1 cellular context compared by ENCODE assay signal in the genomic region with DNA sequence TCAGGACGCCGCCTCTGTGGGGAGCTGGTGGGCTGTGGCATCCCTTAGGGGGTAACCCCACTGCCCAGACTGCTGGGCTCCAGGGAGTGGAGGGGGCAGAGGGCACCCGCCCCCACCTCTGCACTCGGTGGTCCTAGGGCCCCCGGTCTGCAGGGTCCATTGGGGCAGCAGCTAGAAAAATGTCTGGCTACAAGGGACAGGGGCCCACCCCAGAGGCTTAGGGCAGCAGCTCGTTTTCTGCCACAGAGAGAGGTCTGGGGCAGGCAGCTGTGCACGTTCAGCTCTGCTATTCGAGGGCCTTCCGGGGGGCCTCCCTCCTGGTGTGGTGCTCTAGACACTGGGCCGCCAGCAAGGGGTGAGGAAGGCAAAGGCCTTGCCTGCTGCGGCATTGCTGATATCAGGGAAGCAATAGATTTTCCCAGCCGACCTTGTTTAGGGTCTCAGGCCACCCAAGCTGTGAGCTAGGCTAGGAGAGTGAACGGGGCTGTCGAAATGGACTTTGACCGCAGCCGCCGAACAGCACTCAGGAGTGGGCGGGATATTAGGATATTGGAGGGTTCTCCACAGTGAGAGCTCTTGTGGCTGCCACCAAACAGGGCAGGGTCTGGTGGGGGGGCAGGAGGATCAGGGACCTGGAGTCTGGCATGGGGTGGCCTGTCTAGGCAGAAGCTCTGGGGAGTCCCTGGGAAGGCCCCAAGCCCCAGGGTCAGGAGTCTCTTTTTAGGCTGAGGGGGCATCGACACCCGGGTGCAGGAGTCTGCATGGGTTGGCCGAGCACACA.
TF ChIP-seq lines count a peak whose summit lies in the region.

No MANE protein-coding gene starts in this region.

TF ChIP-seq in H1, 55 proteins besides CTCF, POLR2A, EP300 and RAD21 (continued from another document):
- TF ChIP-seq CEBPB (IDR thresholded peaks at IDR 0.05; ENCODE audit: low read depth, low read length), result no peak
- no peak for TF ChIP-seq NANOG (IDR thresholded peaks at IDR 0.05; ENCODE audit: insufficient read depth, low read depth, low read length, poor library complexity, severe bottlenecking)
- TF ChIP-seq RBBP5 (IDR thresholded peaks at IDR 0.05; ENCODE audit: borderline replicate concordance, low read depth, low read length), result no peak
- TF ChIP-seq RFX5 (IDR thresholded peaks at IDR 0.05; ENCODE audit: borderline replicate concordance, low read depth, low read length), result no peak
- TF ChIP-seq, protein P1, sequence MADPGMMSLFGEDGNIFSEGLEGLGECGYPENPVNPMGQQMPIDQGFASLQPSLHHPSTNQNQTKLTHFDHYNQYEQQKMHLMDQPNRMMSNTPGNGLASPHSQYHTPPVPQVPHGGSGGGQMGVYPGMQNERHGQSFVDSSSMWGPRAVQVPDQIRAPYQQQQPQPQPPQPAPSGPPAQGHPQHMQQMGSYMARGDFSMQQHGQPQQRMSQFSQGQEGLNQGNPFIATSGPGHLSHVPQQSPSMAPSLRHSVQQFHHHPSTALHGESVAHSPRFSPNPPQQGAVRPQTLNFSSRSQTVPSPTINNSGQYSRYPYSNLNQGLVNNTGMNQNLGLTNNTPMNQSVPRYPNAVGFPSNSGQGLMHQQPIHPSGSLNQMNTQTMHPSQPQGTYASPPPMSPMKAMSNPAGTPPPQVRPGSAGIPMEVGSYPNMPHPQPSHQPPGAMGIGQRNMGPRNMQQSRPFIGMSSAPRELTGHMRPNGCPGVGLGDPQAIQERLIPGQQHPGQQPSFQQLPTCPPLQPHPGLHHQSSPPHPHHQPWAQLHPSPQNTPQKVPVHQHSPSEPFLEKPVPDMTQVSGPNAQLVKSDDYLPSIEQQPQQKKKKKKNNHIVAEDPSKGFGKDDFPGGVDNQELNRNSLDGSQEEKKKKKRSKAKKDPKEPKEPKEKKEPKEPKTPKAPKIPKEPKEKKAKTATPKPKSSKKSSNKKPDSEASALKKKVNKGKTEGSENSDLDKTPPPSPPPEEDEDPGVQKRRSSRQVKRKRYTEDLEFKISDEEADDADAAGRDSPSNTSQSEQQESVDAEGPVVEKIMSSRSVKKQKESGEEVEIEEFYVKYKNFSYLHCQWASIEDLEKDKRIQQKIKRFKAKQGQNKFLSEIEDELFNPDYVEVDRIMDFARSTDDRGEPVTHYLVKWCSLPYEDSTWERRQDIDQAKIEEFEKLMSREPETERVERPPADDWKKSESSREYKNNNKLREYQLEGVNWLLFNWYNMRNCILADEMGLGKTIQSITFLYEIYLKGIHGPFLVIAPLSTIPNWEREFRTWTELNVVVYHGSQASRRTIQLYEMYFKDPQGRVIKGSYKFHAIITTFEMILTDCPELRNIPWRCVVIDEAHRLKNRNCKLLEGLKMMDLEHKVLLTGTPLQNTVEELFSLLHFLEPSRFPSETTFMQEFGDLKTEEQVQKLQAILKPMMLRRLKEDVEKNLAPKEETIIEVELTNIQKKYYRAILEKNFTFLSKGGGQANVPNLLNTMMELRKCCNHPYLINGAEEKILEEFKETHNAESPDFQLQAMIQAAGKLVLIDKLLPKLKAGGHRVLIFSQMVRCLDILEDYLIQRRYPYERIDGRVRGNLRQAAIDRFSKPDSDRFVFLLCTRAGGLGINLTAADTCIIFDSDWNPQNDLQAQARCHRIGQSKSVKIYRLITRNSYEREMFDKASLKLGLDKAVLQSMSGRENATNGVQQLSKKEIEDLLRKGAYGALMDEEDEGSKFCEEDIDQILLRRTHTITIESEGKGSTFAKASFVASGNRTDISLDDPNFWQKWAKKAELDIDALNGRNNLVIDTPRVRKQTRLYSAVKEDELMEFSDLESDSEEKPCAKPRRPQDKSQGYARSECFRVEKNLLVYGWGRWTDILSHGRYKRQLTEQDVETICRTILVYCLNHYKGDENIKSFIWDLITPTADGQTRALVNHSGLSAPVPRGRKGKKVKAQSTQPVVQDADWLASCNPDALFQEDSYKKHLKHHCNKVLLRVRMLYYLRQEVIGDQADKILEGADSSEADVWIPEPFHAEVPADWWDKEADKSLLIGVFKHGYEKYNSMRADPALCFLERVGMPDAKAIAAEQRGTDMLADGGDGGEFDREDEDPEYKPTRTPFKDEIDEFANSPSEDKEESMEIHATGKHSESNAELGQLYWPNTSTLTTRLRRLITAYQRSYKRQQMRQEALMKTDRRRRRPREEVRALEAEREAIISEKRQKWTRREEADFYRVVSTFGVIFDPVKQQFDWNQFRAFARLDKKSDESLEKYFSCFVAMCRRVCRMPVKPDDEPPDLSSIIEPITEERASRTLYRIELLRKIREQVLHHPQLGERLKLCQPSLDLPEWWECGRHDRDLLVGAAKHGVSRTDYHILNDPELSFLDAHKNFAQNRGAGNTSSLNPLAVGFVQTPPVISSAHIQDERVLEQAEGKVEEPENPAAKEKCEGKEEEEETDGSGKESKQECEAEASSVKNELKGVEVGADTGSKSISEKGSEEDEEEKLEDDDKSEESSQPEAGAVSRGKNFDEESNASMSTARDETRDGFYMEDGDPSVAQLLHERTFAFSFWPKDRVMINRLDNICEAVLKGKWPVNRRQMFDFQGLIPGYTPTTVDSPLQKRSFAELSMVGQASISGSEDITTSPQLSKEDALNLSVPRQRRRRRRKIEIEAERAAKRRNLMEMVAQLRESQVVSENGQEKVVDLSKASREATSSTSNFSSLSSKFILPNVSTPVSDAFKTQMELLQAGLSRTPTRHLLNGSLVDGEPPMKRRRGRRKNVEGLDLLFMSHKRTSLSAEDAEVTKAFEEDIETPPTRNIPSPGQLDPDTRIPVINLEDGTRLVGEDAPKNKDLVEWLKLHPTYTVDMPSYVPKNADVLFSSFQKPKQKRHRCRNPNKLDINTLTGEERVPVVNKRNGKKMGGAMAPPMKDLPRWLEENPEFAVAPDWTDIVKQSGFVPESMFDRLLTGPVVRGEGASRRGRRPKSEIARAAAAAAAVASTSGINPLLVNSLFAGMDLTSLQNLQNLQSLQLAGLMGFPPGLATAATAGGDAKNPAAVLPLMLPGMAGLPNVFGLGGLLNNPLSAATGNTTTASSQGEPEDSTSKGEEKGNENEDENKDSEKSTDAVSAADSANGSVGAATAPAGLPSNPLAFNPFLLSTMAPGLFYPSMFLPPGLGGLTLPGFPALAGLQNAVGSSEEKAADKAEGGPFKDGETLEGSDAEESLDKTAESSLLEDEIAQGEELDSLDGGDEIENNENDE (IDR thresholded peaks at IDR 0.05; ENCODE audit: insufficient replicate concordance, low read length), result no peak
- TF ChIP-seq FOSL1 (IDR thresholded peaks at IDR 0.05; ENCODE audit: insufficient read depth, low read depth, low read length), result no peak
- TF ChIP-seq, protein P2, sequence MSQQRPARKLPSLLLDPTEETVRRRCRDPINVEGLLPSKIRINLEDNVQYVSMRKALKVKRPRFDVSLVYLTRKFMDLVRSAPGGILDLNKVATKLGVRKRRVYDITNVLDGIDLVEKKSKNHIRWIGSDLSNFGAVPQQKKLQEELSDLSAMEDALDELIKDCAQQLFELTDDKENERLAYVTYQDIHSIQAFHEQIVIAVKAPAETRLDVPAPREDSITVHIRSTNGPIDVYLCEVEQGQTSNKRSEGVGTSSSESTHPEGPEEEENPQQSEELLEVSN (IDR thresholded peaks at IDR 0.05), result no peak
